20 cellular contexts compared by ENCODE assay signal in the genomic region with DNA sequence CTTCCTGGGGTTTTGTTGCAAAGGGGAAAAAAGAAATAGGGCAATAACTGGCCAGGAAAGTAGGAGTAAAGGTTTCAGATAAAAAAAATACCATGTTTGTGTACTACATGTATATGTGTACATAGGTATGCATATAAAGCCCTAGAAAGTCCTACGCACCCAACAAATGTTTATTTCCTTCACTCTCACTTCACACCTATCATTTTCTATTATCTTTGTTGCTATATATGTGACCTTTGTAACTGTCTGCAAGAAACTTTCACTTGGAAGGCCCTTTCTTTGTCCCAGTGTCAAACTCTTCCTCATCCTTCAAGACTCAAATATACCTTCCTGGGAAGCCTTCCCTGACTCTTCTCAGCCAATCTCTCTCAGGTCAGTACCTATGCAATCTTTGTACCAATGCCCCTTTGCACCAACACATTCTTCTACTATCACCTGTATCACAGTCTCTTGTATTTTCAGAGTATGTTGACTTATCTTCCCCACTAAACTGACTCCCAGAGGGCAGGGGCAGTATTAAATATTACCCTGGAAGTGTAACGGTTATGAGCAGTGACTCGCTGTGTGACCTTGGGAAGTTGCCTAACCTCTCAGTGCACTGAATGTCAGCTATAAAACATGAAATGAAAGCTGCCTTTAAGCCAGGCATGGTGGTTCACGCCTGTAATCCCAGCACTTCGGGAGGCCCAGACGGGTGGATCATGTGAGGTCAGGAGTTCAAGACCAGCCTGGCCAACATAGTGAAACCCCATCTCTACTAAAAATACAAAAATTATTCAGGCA.
"Had no signal": no experiment of that assay in that cellular context is flagged by ENCODE, and none has a peak within 500 bp of the region (broad histone marks: within the 10 kb centered on the region; RNA-seq: fewer than 3 reads in every experiment).

No MANE protein-coding gene starts in this region.

- H3K27me3 ChIP-seq: foreskin keratinocyte, sigmoid colon, stomach, transverse colon had no signal

- H3K9me3 Mint-ChIP-seq: endodermal cell, immature natural killer cell, memory B cell, mesothelial cell of epicardium, nephron had no signal

- ATAC-seq: foreskin keratinocyte, lower lobe of right lung had no signal

- DNase-seq: effector CD4-positive, alpha-beta T cell; erythroblast; foreskin keratinocyte; immature natural killer cell; left ventricle myocardium inferior; lower lobe of right lung; psoas muscle; sigmoid colon; stimulated activated CD4-positive, alpha-beta T cell treated with anti-CD3 and anti-CD28 coated beads, Interleukin-12 subunit alpha, Interleukin-12 subunit beta, amount 100 ng/mL, for 4 hours; stimulated activated naive CD4-positive, alpha-beta T cell; stomach; substantia nigra; transverse colon had no signal

- H3K27ac Mint-ChIP-seq: endodermal cell, memory B cell, mesothelial cell of epicardium, nephron had no signal

- H3K27ac ChIP-seq: foreskin keratinocyte, left ventricle myocardium inferior, lower lobe of right lung, psoas muscle, sigmoid colon, thoracic aorta had no signal

- H3K27me3 Mint-ChIP-seq: memory B cell had no signal

- H3K4me3 ChIP-seq: coronary artery, left ventricle myocardium inferior, lower lobe of right lung, psoas muscle, sigmoid colon, skin epidermis, stomach, thoracic aorta, transverse colon had no signal

- H3K4me3 Mint-ChIP-seq: endodermal cell, immature natural killer cell, memory B cell, mesothelial cell of epicardium, nephron had no signal

- H3K9me3 ChIP-seq: left ventricle myocardium inferior, lower lobe of right lung, psoas muscle, sigmoid colon, stomach, thoracic aorta, transverse colon had no signal
